ENCODE assay signal across 9 cellular contexts in the genomic region with DNA sequence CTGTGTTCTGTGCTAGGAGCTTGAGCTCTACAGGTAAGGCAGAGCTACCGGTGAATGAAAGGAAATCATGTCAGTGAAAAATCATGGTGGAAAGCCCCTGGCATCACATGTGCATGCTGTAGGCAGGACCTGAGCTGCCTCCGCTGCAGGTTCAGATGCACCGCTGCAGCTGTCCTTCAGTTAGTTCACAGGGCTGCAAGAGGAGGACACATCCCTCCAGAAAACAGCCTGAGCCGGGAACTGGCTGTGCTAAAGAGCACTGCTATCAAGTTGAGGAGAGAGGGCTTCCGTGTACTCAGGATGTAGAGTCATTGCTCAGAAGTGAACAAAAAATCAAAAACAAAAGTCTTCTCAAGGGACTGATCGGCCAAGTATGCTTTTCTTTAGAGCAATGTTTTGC.
DNase-seq lines count a peak whose midpoint lies in the region; ATAC-seq lines count a peak whose summit lies in the region.
"Had no signal": no experiment of that assay in that cellular context is flagged by ENCODE, and none has a peak within 500 bp of the region (broad histone marks: within the 10 kb centered on the region; RNA-seq: fewer than 3 reads in every experiment).

No MANE protein-coding gene starts in this region.

- no peaks in the 10 kb centered on the region for H3K27me3 Mint-ChIP-seq in stimulated activated naive CD8-positive, alpha-beta T cell treated with anti-CD3 and anti-CD28 coated beads, Interleukin-15, Interleukin-2, amounts not matched to agents 100 ng/mL and 50 ng/mL, for 24 hours

- peak; percentile 15 for DNase-seq in activated CD4-positive, CD25-positive, alpha-beta regulatory T cell treated with anti-CD3 and anti-CD28 coated beads, Interleukin-2, amount 50 U/mL, for 16 hours (ENCODE audit: low read depth, low spot score)
- DNase-seq in activated CD4-positive, CD25-positive, alpha-beta regulatory T cell treated with anti-CD3 and anti-CD28 coated beads, Interleukin-2, amount 50 U/mL, for 72 hours = no peak
- peak; percentile 32 for DNase-seq in activated T-cell treated with anti-CD3 and anti-CD28 coated beads for 4 hours
- DNase-seq in effector CD8-positive, alpha-beta T cell (lab: John Stamatoyannopoulos, UW) = peak; percentile 35
- no peak for DNase-seq in HCEC 1CT
- DNase-seq in COLO668 (lab: John Stamatoyannopoulos, UW; ENCODE audit: unreplicated experiment) = no peak
- DNase-seq: activated B cell treated with CpG ODN at 0.5 μM for 24 hours had no signal

- H3K36me3 Mint-ChIP-seq in stimulated activated naive CD8-positive, alpha-beta T cell treated with anti-CD3 and anti-CD28 coated beads, Interleukin-15, Interleukin-2, amounts not matched to agents 100 ng/mL and 50 ng/mL, for 24 hours (ENCODE audit: low read depth) = peaks cover 41% of the 10 kb centered on the region

- peak overlapping the region; percentile 61 for H3K4me3 Mint-ChIP-seq in stimulated activated naive CD8-positive, alpha-beta T cell treated with anti-CD3 and anti-CD28 coated beads, Interleukin-15, Interleukin-2, amounts not matched to agents 100 ng/mL and 50 ng/mL, for 24 hours
- H3K4me3 Mint-ChIP-seq: activated B cell treated with CpG ODN at 0.5 μM for 24 hours had no signal

- no peaks in the 10 kb centered on the region for H3K9me3 Mint-ChIP-seq in stimulated activated naive CD8-positive, alpha-beta T cell treated with anti-CD3 and anti-CD28 coated beads, Interleukin-15, Interleukin-2, amounts not matched to agents 100 ng/mL and 50 ng/mL, for 24 hours
- H3K9me3 Mint-ChIP-seq: activated B cell treated with CpG ODN at 0.5 μM for 24 hours had no signal

- peak overlapping the region; percentile 76 for H3K27ac Mint-ChIP-seq in stimulated activated naive CD8-positive, alpha-beta T cell treated with anti-CD3 and anti-CD28 coated beads, Interleukin-15, Interleukin-2, amounts not matched to agents 100 ng/mL and 50 ng/mL, for 24 hours
- H3K27ac Mint-ChIP-seq: activated B cell treated with CpG ODN at 0.5 μM for 24 hours had no signal

- no peak for ATAC-seq in GM19395 (IDR thresholded peaks at IDR 0.05; ENCODE audit: unreplicated experiment)

- peaks cover 64% of the 10 kb centered on the region for H3K4me1 Mint-ChIP-seq in stimulated activated naive CD8-positive, alpha-beta T cell treated with anti-CD3 and anti-CD28 coated beads, Interleukin-15, Interleukin-2, amounts not matched to agents 100 ng/mL and 50 ng/mL, for 24 hours (ENCODE audit: low read depth)
- H3K4me1 Mint-ChIP-seq: activated B cell treated with CpG ODN at 0.5 μM for 24 hours had no signal

Comparison
In these comparisons a context has a peak if more than half of its experiments do, and no peak if none do; other contexts are left out.
1. DNase-seq: peak in activated CD4-positive, CD25-positive, alpha-beta regulatory T cell treated with anti-CD3 and anti-CD28 coated beads, Interleukin-2, amount 50 U/mL, for 16 hours (single experiment), activated T-cell treated with anti-CD3 and anti-CD28 coated beads for 4 hours (single experiment) and effector CD8-positive, alpha-beta T cell (single experiment); none in activated CD4-positive, CD25-positive, alpha-beta regulatory T cell treated with anti-CD3 and anti-CD28 coated beads, Interleukin-2, amount 50 U/mL, for 72 hours (single experiment), HCEC 1CT (single experiment) and COLO668 (single experiment).